In genomic region chr3:53072653-53073552, GRCh38 we compare ENCODE assay signal across 8 cellular contexts. TPM values are rescaled to one million over a fixed set of nuclear protein-coding genes. Genes with fewer than 3 reads are reported as not detected.
DNase-seq lines count a peak whose midpoint lies in the region; ATAC-seq and TF ChIP-seq lines count a peak whose summit lies in the region.

No MANE protein-coding gene starts in this region.

- H3K27ac ChIP-seq in KOPT-K1 (ENCODE audit: low read depth, low read length, poor library complexity, severe bottlenecking): peak overlapping the region; percentile 96
- peak overlapping the region; percentile 24 for H3K27ac ChIP-seq in osteoblast (ENCODE audit: low read depth, low read length)
- H3K27ac ChIP-seq in testis: peak overlapping the region in 1 of 2 donors; percentile 18

- H3K4me1 ChIP-seq in osteoblast (ENCODE audit: insufficient read depth, low read length) (peaks cover 8% of the 10 kb centered on the region), testis (peaks cover 12% of the 10 kb centered on the region)

- H4K20me1 ChIP-seq in osteoblast (ENCODE audit: insufficient read depth, low read length): no peaks in the 10 kb centered on the region

- no peaks in the 10 kb centered on the region for H3K9me3 ChIP-seq in KOPT-K1 (ENCODE audit: insufficient read depth, low read length, poor library complexity, severe bottlenecking)
- no peaks in the 10 kb centered on the region for H3K9me3 ChIP-seq in osteoblast (ENCODE audit: low read depth, low read length)
- no peaks in the 10 kb centered on the region for H3K9me3 ChIP-seq in testis

- peak; percentile 73 for ATAC-seq in GM21786 (IDR thresholded peaks at IDR 0.05; ENCODE audit: unreplicated experiment)

- intact Hi-C loops in testis (cut with DNase I; ENCODE audit: low total_unique reads): no loop called here

- H2AFZ ChIP-seq in osteoblast (ENCODE audit: low read length): peak overlapping the region; percentile 98

- no peaks in the 10 kb centered on the region for H3K27me3 ChIP-seq in osteoblast (ENCODE audit: insufficient read depth, low read length)
- H3K27me3 ChIP-seq in testis: no peaks in the 10 kb centered on the region

- TF ChIP-seq CTCF in osteoblast (IDR thresholded peaks at IDR 0.05; ENCODE audit: extremely low read depth, low read depth, low read length): peak; percentile 93
- TF ChIP-seq CTCF in testis (IDR thresholded peaks at IDR 0.05): peak; percentile 81 to 88 (median 83)

- 1 to 4% methylated on average over 12 to 26 of the region's 32 CpGs for WGBS in testis, 2 donors

- H3K36me3 ChIP-seq in KOPT-K1 (ENCODE audit: insufficient read depth, low read length) (no peaks in the 10 kb centered on the region), osteoblast (ENCODE audit: insufficient read depth, low read length) (no peaks in the 10 kb centered on the region), testis (ENCODE audit: low read depth, missing control alignments) (no peaks in the 10 kb centered on the region)

- no peaks in the 10 kb centered on the region for H3K79me2 ChIP-seq in osteoblast (ENCODE audit: insufficient read depth, low read length)

- peak overlapping the region; percentile 85 for H3K4me3 ChIP-seq in osteoblast (ENCODE audit: insufficient read depth, low read length)
- peak overlapping the region; percentile 56 to 72 for H3K4me3 ChIP-seq in testis

- H3K4me2 ChIP-seq in osteoblast (ENCODE audit: insufficient read depth, low read length): peak overlapping the region; percentile 97

- DNase-seq in EL (peak; percentile 82), SIG-M5 (lab: John Stamatoyannopoulos, UW) (peak; percentile 10), glomerular visceral epithelial cell (ENCODE audit: extremely low spot score) (peak; percentile 80), osteoblast (ENCODE audit: insufficient read length, low spot score, missing footprints) (peak; percentile 93), testis (peak; percentile 86)
- DNase-seq in activated gamma-delta T cell treated with anti-CD3 and anti-CD28 coated beads, Interleukin-2, amount 50 U/mL, for 16 hours (ENCODE audit: low read depth): peak; percentile 78

- TF ChIP-seq POLR2A in testis (IDR thresholded peaks at IDR 0.05): no peak

RNA-seq across cellular contexts. Expression of gene SFMBT1, which starts 27.0 kb away (rescaled TPM):
- total RNA-seq in osteoblast: 11.6 and 12.4 TPM in 2 replicates
- 100 to 1,000 TPM in 1 of 2 donors, 10 to 100 TPM in 1; 82.4 to 143 TPM for total RNA-seq in testis
- polyA plus RNA-seq in testis (ENCODE audit: insufficient read depth, low read depth, low replicate concordance): 158 TPM

RNA-seq across cellular contexts. Expression of gene RFT1, which starts 57.3 kb away (rescaled TPM):
- total RNA-seq in osteoblast: 11.9 and 12.7 TPM in 2 replicates
- 10 to 100 TPM; 27.2 to 33.9 TPM for total RNA-seq in testis
- 36.8 TPM for polyA plus RNA-seq in testis (ENCODE audit: insufficient read depth, low read depth, low replicate concordance)

Comparison
In these comparisons a context has a peak if more than half of its experiments do, and no peak if none do; other contexts are left out.
1. DNase-seq: peak in every context shown above with its lines; median percentile 93 in osteoblast; 86 in testis; 82 in EL; 80 in glomerular visceral epithelial cell; 78 in activated gamma-delta T cell treated with anti-CD3 and anti-CD28 coated beads, Interleukin-2, amount 50 U/mL, for 16 hours; 10 in SIG-M5.